ENCODE assay signal across 8 cellular contexts in genomic region chr15:90087454-90088154, GRCh38. TPM values are rescaled to one million over a fixed set of nuclear protein-coding genes. Genes with fewer than 3 reads are reported as not detected.
A peak's percentile ranks its signal among the peaks of the same experiment; 100 is the strongest.
DNase-seq lines count a peak whose midpoint lies in the region; ATAC-seq and TF ChIP-seq lines count a peak whose summit lies in the region.

No MANE protein-coding gene starts in this region.

- peak overlapping the region in 1 of 3 donors; percentile 71 for H3K27ac Mint-ChIP-seq in CD4-positive, CD25-positive, alpha-beta regulatory T cell
- no peak overlapping the region for H3K27ac Mint-ChIP-seq in activated CD8-positive, alpha-beta T cell treated with anti-CD3 and anti-CD28 coated beads for 36 hours

- DNase-seq in CD4-positive, CD25-positive, alpha-beta regulatory T cell, result peak in 1 of 3 donors; percentile 42
- peak; percentile 10 to 66 for DNase-seq in HAP-1 (ENCODE audit: low spot score in 2 of 2)
- DNase-seq in activated CD8-positive, alpha-beta T cell treated with anti-CD3 and anti-CD28 coated beads for 36 hours, result peak; percentile 61
- DNase-seq in iris pigment epithelial cell (ENCODE audit: low read depth), result peak; percentile 31
- no peak for DNase-seq in ecto neural progenitor cell (ENCODE audit: low spot score)
- no peak for DNase-seq in activated CD4-positive, CD25-positive, alpha-beta regulatory T cell (lab: John Stamatoyannopoulos, UW)

- no peaks in the 10 kb centered on the region for H3K4me1 ChIP-seq in CD4-positive, CD25-positive, alpha-beta regulatory T cell (ENCODE audit: control insufficient read depth, insufficient read depth, low read length, poor library complexity, severe bottlenecking)
- H3K4me1 ChIP-seq in HAP-1, result no peaks in the 10 kb centered on the region

- H3K9me3 Mint-ChIP-seq in CD4-positive, CD25-positive, alpha-beta regulatory T cell, result no peaks in the 10 kb centered on the region
- no peaks in the 10 kb centered on the region for H3K9me3 Mint-ChIP-seq in activated CD8-positive, alpha-beta T cell treated with anti-CD3 and anti-CD28 coated beads for 36 hours

- intact Hi-C loops in activated CD8-positive, alpha-beta T cell treated with anti-CD3 and anti-CD28 coated beads for 36 hours (cut with micrococcal nuclease), result loop anchor here (5.0 kb wide), 1 partner anchor 345 kb away; no protein-coding TSS in a partner anchor

- peaks cover 0 to 19% (median 9%) of the 10 kb centered on the region in 4 donors for H3K4me1 Mint-ChIP-seq in CD4-positive, CD25-positive, alpha-beta regulatory T cell
- peaks cover 10% of the 10 kb centered on the region for H3K4me1 Mint-ChIP-seq in activated CD8-positive, alpha-beta T cell treated with anti-CD3 and anti-CD28 coated beads for 36 hours (ENCODE audit: low read depth)

- no peaks in the 10 kb centered on the region for H3K9me3 ChIP-seq in CD4-positive, CD25-positive, alpha-beta regulatory T cell (ENCODE audit: control insufficient read depth in 2 of 2, low read length in 2 of 2)
- no peaks in the 10 kb centered on the region for H3K9me3 ChIP-seq in HAP-1

- POLR2A ChIA-PET in activated CD8-positive, alpha-beta T cell treated with anti-CD3 and anti-CD28 coated beads for 36 hours (lab: Charles Lee), result interaction anchor here (0.9 to 1.6 kb wide), 3 partner anchors 9 to 194 kb away, joined by 3 to 5 read pairs (median 4); partner anchors contain the start of gene AP3S2

- H3K36me3 Mint-ChIP-seq in CD4-positive, CD25-positive, alpha-beta regulatory T cell, result peaks cover 22% of the 10 kb centered on the region
- H3K36me3 Mint-ChIP-seq in activated CD8-positive, alpha-beta T cell treated with anti-CD3 and anti-CD28 coated beads for 36 hours (ENCODE audit: low read depth), result peaks cover 42% of the 10 kb centered on the region

- peak; percentile 39 to 40 for ATAC-seq in CD4-positive, CD25-positive, alpha-beta regulatory T cell (ENCODE audit: low read depth in 2 of 2)
- ATAC-seq in activated CD8-positive, alpha-beta T cell treated with anti-CD3 and anti-CD28 coated beads for 36 hours, result peak; percentile 61
- no peak for ATAC-seq in GM18868 (IDR thresholded peaks at IDR 0.05; ENCODE audit: unreplicated experiment)
- ATAC-seq in HG02642 (IDR thresholded peaks at IDR 0.05; ENCODE audit: poor library complexity, unreplicated experiment), result no peak

- no peaks in the 10 kb centered on the region for H3K27me3 ChIP-seq in CD4-positive, CD25-positive, alpha-beta regulatory T cell (ENCODE audit: control insufficient read depth, insufficient read depth, low read length)
- no peaks in the 10 kb centered on the region for H3K27me3 ChIP-seq in HAP-1 (ENCODE audit: low read depth)

- peaks cover 58% of the 10 kb centered on the region for H3K36me3 ChIP-seq in CD4-positive, CD25-positive, alpha-beta regulatory T cell (ENCODE audit: control insufficient read depth, insufficient read depth, low read length)
- H3K36me3 ChIP-seq in HAP-1 (replicated peaks), result peaks cover 4% of the 10 kb centered on the region

- no peaks in the 10 kb centered on the region for H3K27me3 Mint-ChIP-seq in CD4-positive, CD25-positive, alpha-beta regulatory T cell
- no peaks in the 10 kb centered on the region for H3K27me3 Mint-ChIP-seq in activated CD8-positive, alpha-beta T cell treated with anti-CD3 and anti-CD28 coated beads for 36 hours

- H3K4me3 Mint-ChIP-seq in CD4-positive, CD25-positive, alpha-beta regulatory T cell, result no peak overlapping the region
- H3K4me3 Mint-ChIP-seq in activated CD8-positive, alpha-beta T cell treated with anti-CD3 and anti-CD28 coated beads for 36 hours, result no peak overlapping the region

- no peak for TF ChIP-seq CTCF in activated CD8-positive, alpha-beta T cell treated with anti-CD3 and anti-CD28 coated beads for 36 hours (IDR thresholded peaks at IDR 0.05)

- CTCF ChIA-PET in activated CD8-positive, alpha-beta T cell treated with anti-CD3 and anti-CD28 coated beads for 36 hours (lab: Charles Lee), result interaction anchor here (1.1 to 3.8 kb wide), 7 partner anchors 11 to 370 kb away, joined by 3 to 25 read pairs (median 6); no protein-coding TSS in a partner anchor

- in situ Hi-C loops in HAP-1 (cut with MboI; ENCODE audit: low sequenced_read_pairs), result loop anchor here (10.0 kb wide), 1 partner anchor 213 kb away; no protein-coding TSS in a partner anchor

- H3K4me3 ChIP-seq in CD4-positive, CD25-positive, alpha-beta regulatory T cell (ENCODE audit: low read depth, low read length), result no peak overlapping the region
- H3K4me3 ChIP-seq in HAP-1, result no peak overlapping the region

- no peak overlapping the region for H3K27ac ChIP-seq in CD4-positive, CD25-positive, alpha-beta regulatory T cell (ENCODE audit: insufficient read depth, low read length, poor library complexity, severe bottlenecking)

RNA-seq across cellular contexts. Expression of gene IDH2, which starts 14.7 kb away (rescaled TPM):
- total RNA-seq in CD4-positive, CD25-positive, alpha-beta regulatory T cell, result 60.8 TPM
- polyA plus RNA-seq in CD4-positive, CD25-positive, alpha-beta regulatory T cell, result 100 to 1,000 TPM in 2 of 4 donors, 10 to 100 TPM in 2; 88.4 to 123 (median 97.1) TPM
- total RNA-seq in activated CD8-positive, alpha-beta T cell treated with anti-CD3 and anti-CD28 coated beads for 36 hours, result 100 to 1,000 TPM; 171 to 180 TPM

Comparison
In these comparisons a context has a peak if more than half of its experiments do, and no peak if none do; other contexts are left out.
1. ATAC-seq: peak in CD4-positive, CD25-positive, alpha-beta regulatory T cell (2 of 2) and activated CD8-positive, alpha-beta T cell treated with anti-CD3 and anti-CD28 coated beads for 36 hours (single experiment); none in GM18868 (single experiment) and HG02642 (single experiment).
2. DNase-seq: peak in HAP-1 (2 of 2), activated CD8-positive, alpha-beta T cell treated with anti-CD3 and anti-CD28 coated beads for 36 hours (single experiment) and iris pigment epithelial cell (single experiment); none in ecto neural progenitor cell (single experiment) and activated CD4-positive, CD25-positive, alpha-beta regulatory T cell (0 of 4).